ENCODE assay signal across 14 cellular contexts in the genomic region with DNA sequence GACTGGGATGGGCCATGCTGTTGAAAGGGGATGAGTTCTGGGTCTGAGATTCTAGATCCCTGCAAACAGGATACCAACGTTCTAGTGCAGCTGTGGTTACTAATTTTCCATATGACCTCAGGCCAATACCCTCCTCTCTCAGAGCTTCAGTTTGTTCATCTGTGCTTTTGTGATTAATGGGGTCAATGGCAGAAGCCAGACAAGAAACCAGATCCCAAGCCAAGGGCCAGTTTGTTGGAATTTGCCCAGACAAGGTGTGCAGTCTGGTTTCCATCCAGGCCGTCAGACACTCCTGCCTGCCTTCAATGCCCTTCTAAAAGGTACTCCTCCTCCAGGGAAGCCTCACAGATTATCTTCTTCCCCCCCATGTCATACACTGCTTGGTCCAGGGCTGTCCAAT. TPM values are rescaled to one million over a fixed set of nuclear protein-coding genes. Genes with fewer than 3 reads are reported as not detected.
DNase-seq lines count a peak whose midpoint lies in the region; ATAC-seq and TF ChIP-seq lines count a peak whose summit lies in the region.
"Had no signal": no experiment of that assay in that cellular context is flagged by ENCODE, and none has a peak within 500 bp of the region (broad histone marks: within the 10 kb centered on the region; RNA-seq: fewer than 3 reads in every experiment).

No MANE protein-coding gene starts in this region.

- peak; percentile 7 for DNase-seq in activated CD8-positive, alpha-beta memory T cell treated with anti-CD3 and anti-CD28 coated beads, Interleukin-2, amount 10 ng/mL, durations not matched to agents 7 days and 5 days
- no peak for DNase-seq in activated CD8-positive, alpha-beta memory T cell treated with anti-CD3 and anti-CD28 coated beads, Interleukin-2, amount 50 U/mL, for 48 hours
- peak; percentile 76 for DNase-seq in islet precursor cell
- peak; percentile 35 for DNase-seq in osteoblast (ENCODE audit: insufficient read length, low spot score, missing footprints)
- DNase-seq in GDM1 (lab: John Stamatoyannopoulos, UW) = no peak
- DNase-seq in Right ventricle myocardium inferior (ENCODE audit: missing footprints) = no peak
- DNase-seq: ACHN; CD4-positive, CD25-positive, alpha-beta regulatory T cell; DMS53 had no signal

- H3K79me2 ChIP-seq in osteoblast (ENCODE audit: insufficient read depth, low read length) = no peaks in the 10 kb centered on the region

- no peak overlapping the region for H3K27ac ChIP-seq in osteoblast (ENCODE audit: low read depth, low read length)
- H3K27ac ChIP-seq: 22Rv1; BLaER1 treated with 17β-estradiol and CSF1 and Interleukin-3, amounts not matched to agents 10 nM and 100 nM had no signal

- H3K27me3 ChIP-seq in osteoblast (ENCODE audit: insufficient read depth, low read length) = no peaks in the 10 kb centered on the region
- H3K27me3 ChIP-seq: BLaER1 treated with 17β-estradiol and CSF1 and Interleukin-3, amounts not matched to agents 10 nM and 100 nM had no signal

- peaks cover 18% of the 10 kb centered on the region for H3K4me1 Mint-ChIP-seq in activated CD8-positive, alpha-beta memory T cell treated with anti-CD3 and anti-CD28 coated beads, Interleukin-2, amount 10 ng/mL, durations not matched to agents 7 days and 5 days

- H4K20me1 ChIP-seq in osteoblast (ENCODE audit: insufficient read depth, low read length) = no peaks in the 10 kb centered on the region
- H4K20me1 ChIP-seq: BLaER1 treated with 17β-estradiol and CSF1 and Interleukin-3, amounts not matched to agents 10 nM and 100 nM had no signal

- H3K4me2 ChIP-seq in osteoblast (ENCODE audit: insufficient read depth, low read length) = no peak overlapping the region
- H3K4me2 ChIP-seq: BLaER1 treated with 17β-estradiol and CSF1 and Interleukin-3, amounts not matched to agents 10 nM and 100 nM had no signal

- ATAC-seq in activated CD8-positive, alpha-beta memory T cell treated with anti-CD3 and anti-CD28 coated beads, Interleukin-2, amount 10 ng/mL, durations not matched to agents 7 days and 5 days = no peak
- ATAC-seq in HG02571 (IDR thresholded peaks at IDR 0.05; ENCODE audit: unreplicated experiment) = no peak
- ATAC-seq in Right ventricle myocardium inferior = no peak
- ATAC-seq: GM12878 had no signal

- no peak overlapping the region for H3K4me3 ChIP-seq in osteoblast (ENCODE audit: insufficient read depth, low read length)
- H3K4me3 ChIP-seq: BLaER1 treated with 17β-estradiol and CSF1 and Interleukin-3, amounts not matched to agents 10 nM and 100 nM; GM12878; HAP-1 had no signal

- H2AFZ ChIP-seq in osteoblast (ENCODE audit: low read length) = no peak overlapping the region

- peaks cover 8% of the 10 kb centered on the region for H3K9me3 Mint-ChIP-seq in activated CD8-positive, alpha-beta memory T cell treated with anti-CD3 and anti-CD28 coated beads, Interleukin-2, amount 10 ng/mL, durations not matched to agents 7 days and 5 days (ENCODE audit: low read depth)

- H3K9me3 ChIP-seq in osteoblast (ENCODE audit: low read depth, low read length) = no peaks in the 10 kb centered on the region

- H3K36me3 Mint-ChIP-seq in activated CD8-positive, alpha-beta memory T cell treated with anti-CD3 and anti-CD28 coated beads, Interleukin-2, amount 10 ng/mL, durations not matched to agents 7 days and 5 days = peaks cover 24% of the 10 kb centered on the region

- CTCF ChIA-PET in activated CD8-positive, alpha-beta memory T cell treated with anti-CD3 and anti-CD28 coated beads, Interleukin-2, amount 10 ng/mL, durations not matched to agents 7 days and 5 days (lab: Charles Lee) = interaction anchor here (0.8 kb wide), 2 partner anchors 10 to 16 kb away, joined by 3 to 4 read pairs; no protein-coding TSS in a partner anchor

- H3K4me1 ChIP-seq in osteoblast (ENCODE audit: insufficient read depth, low read length) = no peaks in the 10 kb centered on the region
- H3K4me1 ChIP-seq: HAP-1 had no signal

- no peak overlapping the region for H3K4me3 Mint-ChIP-seq in activated CD8-positive, alpha-beta memory T cell treated with anti-CD3 and anti-CD28 coated beads, Interleukin-2, amount 10 ng/mL, durations not matched to agents 7 days and 5 days
- H3K4me3 Mint-ChIP-seq: CD4-positive, CD25-positive, alpha-beta regulatory T cell had no signal

- no peak for TF ChIP-seq CTCF in osteoblast (IDR thresholded peaks at IDR 0.05; ENCODE audit: extremely low read depth, low read depth, low read length)

- no peaks in the 10 kb centered on the region for H3K36me3 ChIP-seq in osteoblast (ENCODE audit: insufficient read depth, low read length)
- H3K36me3 ChIP-seq: HAP-1 had no signal

- no peaks in the 10 kb centered on the region for H3K27me3 Mint-ChIP-seq in activated CD8-positive, alpha-beta memory T cell treated with anti-CD3 and anti-CD28 coated beads, Interleukin-2, amount 10 ng/mL, durations not matched to agents 7 days and 5 days
- H3K27me3 Mint-ChIP-seq: CD4-positive, CD25-positive, alpha-beta regulatory T cell had no signal

- no peak overlapping the region for H3K27ac Mint-ChIP-seq in activated CD8-positive, alpha-beta memory T cell treated with anti-CD3 and anti-CD28 coated beads, Interleukin-2, amount 10 ng/mL, durations not matched to agents 7 days and 5 days
- H3K27ac Mint-ChIP-seq: CD4-positive, CD25-positive, alpha-beta regulatory T cell had no signal

- intact Hi-C loops in Right ventricle myocardium inferior (cut with DNase I) = no loop called here

RNA-seq across cellular contexts. Expression of a gene that starts 11.4 kb away (rescaled TPM):
- total RNA-seq in activated CD8-positive, alpha-beta memory T cell treated with anti-CD3 and anti-CD28 coated beads, Interleukin-2, amount 10 ng/mL, durations not matched to agents 7 days and 5 days = 1 to 10 TPM; 3.7 to 4.2 TPM
- total RNA-seq in osteoblast (0.36 and 0.88 TPM in 2 replicates), Right ventricle myocardium inferior (9.0 TPM)

RNA-seq across cellular contexts. Expression of a gene that starts 35.9 kb away (rescaled TPM):
- total RNA-seq in activated CD8-positive, alpha-beta memory T cell treated with anti-CD3 and anti-CD28 coated beads, Interleukin-2, amount 10 ng/mL, durations not matched to agents 7 days and 5 days = 10 to 100 TPM; 28.9 to 29.7 TPM
- total RNA-seq in osteoblast = 15.2 and 18.3 TPM in 2 replicates
- total RNA-seq in Right ventricle myocardium inferior = 19.7 TPM

RNA-seq across cellular contexts. Expression of a gene that starts 36.2 kb away (rescaled TPM):
- 10 to 100 TPM in 1 of 2 experiments, 1 to 10 TPM in 1; 9.3 to 13.6 TPM for total RNA-seq in activated CD8-positive, alpha-beta memory T cell treated with anti-CD3 and anti-CD28 coated beads, Interleukin-2, amount 10 ng/mL, durations not matched to agents 7 days and 5 days
- total RNA-seq in osteoblast (1.8 TPM in 2 replicates), Right ventricle myocardium inferior (0.78 TPM)

Comparison
In these comparisons a context has a peak if more than half of its experiments do, and no peak if none do; other contexts are left out.
1. DNase-seq: peak in activated CD8-positive, alpha-beta memory T cell treated with anti-CD3 and anti-CD28 coated beads, Interleukin-2, amount 10 ng/mL, durations not matched to agents 7 days and 5 days (single experiment), islet precursor cell (single experiment) and osteoblast (single experiment); none in activated CD8-positive, alpha-beta memory T cell treated with anti-CD3 and anti-CD28 coated beads, Interleukin-2, amount 50 U/mL, for 48 hours (single experiment), GDM1 (single experiment) and Right ventricle myocardium inferior (single experiment).